16 cellular contexts compared by ENCODE assay signal in genomic region chr17:67137026-67137370, GRCh38.
A peak's percentile ranks its signal among the peaks of the same experiment; 100 is the strongest.
DNase-seq lines count a peak whose midpoint lies in the region; ATAC-seq and TF ChIP-seq lines count a peak whose summit lies in the region.
"Had no signal": no experiment of that assay in that cellular context is flagged by ENCODE, and none has a peak within 500 bp of the region (broad histone marks: within the 10 kb centered on the region; RNA-seq: fewer than 3 reads in every experiment).

No MANE protein-coding gene starts in this region.

- H3K9me3 Mint-ChIP-seq in natural killer cell, result peaks cover 0 to 2% of the 10 kb centered on the region in 2 donors
- no peaks in the 10 kb centered on the region for H3K9me3 Mint-ChIP-seq in activated CD8-positive, alpha-beta memory T cell treated with anti-CD3 and anti-CD28 coated beads, Interleukin-2, amount 10 ng/mL, durations not matched to agents 7 days and 5 days (ENCODE audit: low read depth)

- 93% methylated on average over 3 of the region's 3 CpGs for WGBS in esophagus muscularis mucosa

- TF ChIP-seq CTCF in epithelial cell of esophagus (IDR thresholded peaks at IDR 0.05; ENCODE audit: insufficient read depth, low read depth, low read length, missing control alignments) (no peak), natural killer cell (IDR thresholded peaks at IDR 0.05) (no peak), esophagus muscularis mucosa (IDR thresholded peaks at IDR 0.05) (no peak)

- peaks cover 36% of the 10 kb centered on the region in 2 donors for H3K4me1 Mint-ChIP-seq in natural killer cell
- H3K4me1 Mint-ChIP-seq in activated CD8-positive, alpha-beta memory T cell treated with anti-CD3 and anti-CD28 coated beads, Interleukin-2, amount 10 ng/mL, durations not matched to agents 7 days and 5 days, result peaks cover 25% of the 10 kb centered on the region

- H3K27me3 Mint-ChIP-seq in natural killer cell (ENCODE audit: low read depth in 2 of 2), result no peaks in the 10 kb centered on the region
- H3K27me3 Mint-ChIP-seq in activated CD8-positive, alpha-beta memory T cell treated with anti-CD3 and anti-CD28 coated beads, Interleukin-2, amount 10 ng/mL, durations not matched to agents 7 days and 5 days, result no peaks in the 10 kb centered on the region

- H3K4me3 Mint-ChIP-seq in natural killer cell, result no peak overlapping the region
- no peak overlapping the region for H3K4me3 Mint-ChIP-seq in activated CD8-positive, alpha-beta memory T cell treated with anti-CD3 and anti-CD28 coated beads, Interleukin-2, amount 10 ng/mL, durations not matched to agents 7 days and 5 days

- intact Hi-C loops in natural killer cell (cut with micrococcal nuclease) (loop anchor here (5.0 kb wide), 1 partner anchor 110 kb away; the partner anchor contains the start of gene HELZ), esophagus muscularis mucosa (cut with DNase I) (no loop called here)

- no peaks in the 10 kb centered on the region for H3K36me3 Mint-ChIP-seq in natural killer cell
- H3K36me3 Mint-ChIP-seq in activated CD8-positive, alpha-beta memory T cell treated with anti-CD3 and anti-CD28 coated beads, Interleukin-2, amount 10 ng/mL, durations not matched to agents 7 days and 5 days, result peaks cover 41% of the 10 kb centered on the region

- H3K36me3 ChIP-seq in esophagus muscularis mucosa, result peaks cover 25 to 62% (median 45%) of the 10 kb centered on the region in 4 donors

- peak overlapping the region; percentile 83 to 86 for H3K27ac Mint-ChIP-seq in natural killer cell
- no peak overlapping the region for H3K27ac Mint-ChIP-seq in activated CD8-positive, alpha-beta memory T cell treated with anti-CD3 and anti-CD28 coated beads, Interleukin-2, amount 10 ng/mL, durations not matched to agents 7 days and 5 days

- H3K9me3 ChIP-seq in esophagus muscularis mucosa, result no peaks in the 10 kb centered on the region
- H3K9me3 ChIP-seq: MG63 had no signal

- no peak for TF ChIP-seq POLR2A in esophagus muscularis mucosa (IDR thresholded peaks at IDR 0.05; ENCODE audit: low read depth)

- H3K27me3 ChIP-seq in esophagus muscularis mucosa, result no peaks in the 10 kb centered on the region
- H3K27me3 ChIP-seq: MG63 had no signal

- CTCF ChIA-PET in activated CD8-positive, alpha-beta memory T cell treated with anti-CD3 and anti-CD28 coated beads, Interleukin-2, amount 10 ng/mL, durations not matched to agents 7 days and 5 days (lab: Charles Lee), result no interaction called here

- no peak overlapping the region for H3K27ac ChIP-seq in esophagus muscularis mucosa (replicated peaks in 1 of 4)

- DNase-seq in EL, result peak; percentile 65
- DNase-seq in NCI-H226, result peak; percentile 9
- DNase-seq in epithelial cell of esophagus (ENCODE audit: low read depth), result peak; percentile 14
- no peak for DNase-seq in natural killer cell
- DNase-seq in superior temporal gyrus (ENCODE audit: extremely low spot score), result no peak
- no peak for DNase-seq in esophagus muscularis mucosa (ENCODE audit: extremely low spot score)
- no peak for DNase-seq in activated CD8-positive, alpha-beta memory T cell treated with anti-CD3 and anti-CD28 coated beads, Interleukin-2, amount 10 ng/mL, durations not matched to agents 7 days and 5 days
- no peak for DNase-seq in NCI-H2227 treated with DMSO at 0.1 percent for 48 hours (lab: John Stamatoyannopoulos, UW)
- DNase-seq: GDM1, MG63, NCI-H2029, NCI-H526 treated with DMSO at 0.1 percent for 48 hours, RPMI8226, SHP77 had no signal

- no peak for TF ChIP-seq EP300 in esophagus muscularis mucosa (IDR thresholded peaks at IDR 0.05)

- no peak for ATAC-seq in natural killer cell
- no peak for ATAC-seq in activated CD8-positive, alpha-beta memory T cell treated with anti-CD3 and anti-CD28 coated beads, Interleukin-2, amount 10 ng/mL, durations not matched to agents 7 days and 5 days
- ATAC-seq: GM12878, K562 had no signal

- H3K4me3 ChIP-seq in epithelial cell of esophagus (ENCODE audit: low read length) (no peak overlapping the region), esophagus muscularis mucosa (no peak overlapping the region)
- H3K4me3 ChIP-seq: GM12878, K562, MG63 had no signal

- no peaks in the 10 kb centered on the region for H3K4me1 ChIP-seq in esophagus muscularis mucosa

Comparison
In these comparisons a context has a peak if more than half of its experiments do, and no peak if none do; other contexts are left out.
1. DNase-seq: peak in EL (single experiment), NCI-H226 (single experiment) and epithelial cell of esophagus (single experiment); none in natural killer cell (single experiment), superior temporal gyrus (single experiment), esophagus muscularis mucosa (single experiment), activated CD8-positive, alpha-beta memory T cell treated with anti-CD3 and anti-CD28 coated beads, Interleukin-2, amount 10 ng/mL, durations not matched to agents 7 days and 5 days (single experiment) and NCI-H2227 treated with DMSO at 0.1 percent for 48 hours (single experiment).